ENCODE assay signal across 20 cellular contexts in genomic region chr13:20093946-20094345, GRCh38.
DNase-seq lines count a peak whose midpoint lies in the region; ATAC-seq and TF ChIP-seq lines count a peak whose summit lies in the region.
"Had no signal": no experiment of that assay in that cellular context is flagged by ENCODE, and none has a peak within 500 bp of the region (broad histone marks: within the 10 kb centered on the region; RNA-seq: fewer than 3 reads in every experiment).

No MANE protein-coding gene starts in this region.

- intact Hi-C loops in mucosa of descending colon (cut with DNase I, micrococcal nuclease) = no loop called here
- intact Hi-C loops in MCF 10A (cut with micrococcal nuclease) = no loop called here

- DNase-seq in NCI-H82 (lab: John Stamatoyannopoulos, UW) = peak; percentile 73
- no peak for DNase-seq in NCI-H82 treated with DMSO at 0.1 percent for 48 hours (lab: John Stamatoyannopoulos, UW; ENCODE audit: unreplicated experiment)
- no peak for DNase-seq in cardiac muscle cell (ENCODE audit: low read depth in 1 of 2, low spot score in 1 of 2)
- DNase-seq in right atrium auricular region (ENCODE audit: low spot score) = no peak
- DNase-seq in mucosa of descending colon = peak in 1 of 3 donors; percentile 14
- DNase-seq in NCI-H146 treated with DMSO at 0.1 percent for 48 hours (lab: John Stamatoyannopoulos, UW; ENCODE audit: unreplicated experiment) = no peak
- DNase-seq in MCF 10A (ENCODE audit: unreplicated experiment) = no peak
- no peak for DNase-seq in kidney tubule cell (ENCODE audit: low spot score)
- DNase-seq: Caco-2; CD4-positive, CD25-positive, alpha-beta regulatory T cell; CD8-positive, alpha-beta T cell; DMS153; DND-41; GOT3; H7; HCEC 1CT had no signal

- H3K9me3 Mint-ChIP-seq in MCF 10A (ENCODE audit: unreplicated experiment) = no peaks in the 10 kb centered on the region
- H3K9me3 Mint-ChIP-seq: CD4-positive, CD25-positive, alpha-beta regulatory T cell; CD8-positive, alpha-beta T cell had no signal

- no peak for TF ChIP-seq CTCF in cardiac muscle cell (IDR thresholded peaks at IDR 0.05; ENCODE audit: low read depth, low read length)
- no peak for TF ChIP-seq CTCF in right atrium auricular region (IDR thresholded peaks at IDR 0.05)
- TF ChIP-seq CTCF in mucosa of descending colon (IDR thresholded peaks at IDR 0.05) = no peak
- no peak for TF ChIP-seq CTCF in MCF 10A (IDR thresholded peaks at IDR 0.05; ENCODE audit: unreplicated experiment)

- peak overlapping the region; percentile 52 for H3K27ac ChIP-seq in cardiac muscle cell
- H3K27ac ChIP-seq in right atrium auricular region = no peak overlapping the region
- H3K27ac ChIP-seq: 22Rv1, BLaER1, C4-2B had no signal

- H3K27me3 ChIP-seq in cardiac muscle cell = no peaks in the 10 kb centered on the region
- H3K27me3 ChIP-seq in right atrium auricular region = no peaks in the 10 kb centered on the region
- H3K27me3 ChIP-seq: BLaER1 had no signal

- BruUV-seq in MCF 10A (replicated peaks; lab: Mats Ljungman, UMichigan) = no TSS peak

- H3K36me3 Mint-ChIP-seq in MCF 10A (ENCODE audit: insufficient read depth, unreplicated experiment) = no peaks in the 10 kb centered on the region
- H3K36me3 Mint-ChIP-seq: CD4-positive, CD25-positive, alpha-beta regulatory T cell; CD8-positive, alpha-beta T cell had no signal

- no peak overlapping the region for H3K4me3 ChIP-seq in cardiac muscle cell
- no peak overlapping the region for H3K4me3 ChIP-seq in right atrium auricular region
- no peak overlapping the region for H3K4me3 ChIP-seq in mucosa of descending colon
- H3K4me3 ChIP-seq: BLaER1 had no signal

- POLR2A ChIA-PET in MCF 10A (lab: Yijun Ruan, JAX) = interaction anchor here (0.6 kb wide), 1 partner anchor 104 kb away, joined by 3 read pairs; no protein-coding TSS in a partner anchor

- H3K9me3 ChIP-seq in cardiac muscle cell (ENCODE audit: low read depth) (no peaks in the 10 kb centered on the region), right atrium auricular region (no peaks in the 10 kb centered on the region), mucosa of descending colon (no peaks in the 10 kb centered on the region)
- H3K9me3 ChIP-seq: BLaER1, Caco-2 had no signal

- peaks cover 63% of the 10 kb centered on the region for H3K4me1 ChIP-seq in cardiac muscle cell (ENCODE audit: low read depth)
- peaks cover 0 to 6% of the 10 kb centered on the region in 2 donors for H3K4me1 ChIP-seq in right atrium auricular region
- no peaks in the 10 kb centered on the region for H3K4me1 ChIP-seq in mucosa of descending colon (ENCODE audit: low read depth)
- H3K4me1 ChIP-seq: BLaER1, Caco-2 had no signal

- H3K4me3 Mint-ChIP-seq in MCF 10A (ENCODE audit: unreplicated experiment) = no peak overlapping the region
- H3K4me3 Mint-ChIP-seq: B cell; CD4-positive, CD25-positive, alpha-beta regulatory T cell; CD8-positive, alpha-beta T cell had no signal

- peak; percentile 65 for ATAC-seq in mucosa of descending colon
- ATAC-seq: CD8-positive, alpha-beta T cell had no signal

- H3K36me3 ChIP-seq in cardiac muscle cell (no peaks in the 10 kb centered on the region), right atrium auricular region (no peaks in the 10 kb centered on the region), mucosa of descending colon (ENCODE audit: low read depth) (no peaks in the 10 kb centered on the region)

- H3K27ac Mint-ChIP-seq in MCF 10A (ENCODE audit: low read depth, unreplicated experiment) = no peak overlapping the region
- H3K27ac Mint-ChIP-seq: B cell; CD4-positive, CD25-positive, alpha-beta regulatory T cell; CD8-positive, alpha-beta T cell had no signal

- CTCF ChIA-PET in MCF 10A (lab: Yijun Ruan, JAX) = no interaction called here

- H3K27me3 Mint-ChIP-seq in MCF 10A (ENCODE audit: insufficient read depth, unreplicated experiment) = no peaks in the 10 kb centered on the region

- no peaks in the 10 kb centered on the region for H3K4me1 Mint-ChIP-seq in MCF 10A (ENCODE audit: insufficient read depth, unreplicated experiment)
- H3K4me1 Mint-ChIP-seq: B cell; CD4-positive, CD25-positive, alpha-beta regulatory T cell had no signal
